In genomic region chr6:66029391-66029790, GRCh38 we compare ENCODE assay signal across 4 cellular contexts.
TF ChIP-seq lines count a peak whose summit lies in the region.

No MANE protein-coding gene starts in this region.

TF ChIP-seq in HepG2, 621 proteins besides CTCF, POLR2A, EP300 and RAD21:
- TF ChIP-seq ZNF207 (IDR thresholded peaks at IDR 0.05; ENCODE audit: borderline replicate concordance) (no peak), MAFK (conservative IDR thresholded peaks at IDR 0.05 in 1 of 2, IDR thresholded peaks at IDR 0.05 in 1 of 2; ENCODE audit: low read length in 2 of 2) (peak; percentile 89 to 94), MAFF (IDR thresholded peaks at IDR 0.05; ENCODE audit: low read depth, low read length) (peak; percentile 94)

TF ChIP-seq in A549, 52 proteins besides CTCF, POLR2A, EP300 and RAD21:
- TF ChIP-seq MAFK (IDR thresholded peaks at IDR 0.05; ENCODE audit: partially characterized antibody): peak; percentile 80
- TF ChIP-seq JUN (IDR thresholded peaks at IDR 0.05): no peak

TF ChIP-seq in IMR-90, 13 proteins besides CTCF, POLR2A, EP300 and RAD21:
- TF ChIP-seq MAFK (IDR thresholded peaks at IDR 0.05; ENCODE audit: low read depth, low read length): peak; percentile 83
- TF ChIP-seq SMC3 (IDR thresholded peaks at IDR 0.05; ENCODE audit: low read depth, low read length): no peak
- TF ChIP-seq NFE2L2 (IDR thresholded peaks at IDR 0.05; ENCODE audit: low read depth, low read length): no peak
TF ChIP-seq in IMR-90: peak in this region for 1.

TF ChIP-seq in K562, 482 proteins besides CTCF, POLR2A, EP300 and RAD21:
- TF ChIP-seq CSDE1 (IDR thresholded peaks at IDR 0.05): no peak
- TF ChIP-seq MAFG (tag; conservative IDR thresholded peaks at IDR 0.05): 0 out of 2 replicates have a peak, but pooled peaks have one; percentile 10
- peak; percentile 33; the same call in 1 of the 2 replicates for TF ChIP-seq C11orf30 (IDR thresholded peaks at IDR 0.05; ENCODE audit: low read depth)
- no peak for TF ChIP-seq ZFP30 (CRISPR knock-in tag; IDR thresholded peaks at IDR 0.05; ENCODE audit: borderline replicate concordance)
- TF ChIP-seq MAFF (IDR thresholded peaks at IDR 0.05; ENCODE audit: low read length): peak; percentile 39; the same call in 1 of the 2 replicates
- peak; percentile 47; the same call in 1 of the 2 replicates for TF ChIP-seq ZNF316 (IDR thresholded peaks at IDR 0.05)
TF ChIP-seq in K562: peak in this region for 4.
